28 cellular contexts compared by ENCODE assay signal in the genomic region with DNA sequence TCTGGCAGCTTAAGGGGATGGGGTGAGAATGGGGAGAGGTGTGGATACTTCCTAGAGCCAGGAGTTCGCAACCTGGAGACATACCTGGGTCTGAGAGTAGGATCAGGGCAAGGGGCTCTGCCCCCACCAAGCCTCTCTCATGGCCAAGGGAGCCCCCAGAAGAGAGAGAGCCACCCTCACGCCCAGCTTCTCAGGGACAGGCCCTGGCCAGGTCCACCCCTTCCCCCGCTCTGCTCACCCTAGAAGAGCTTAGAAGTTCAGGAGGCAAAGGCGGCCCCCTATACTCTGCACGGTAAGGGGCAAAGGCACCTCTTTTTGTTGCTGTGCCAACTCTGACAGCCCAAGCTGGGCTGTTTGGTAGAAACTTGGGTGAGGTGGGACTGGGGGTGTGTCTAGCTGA.
"Had no signal": no experiment of that assay in that cellular context is flagged by ENCODE, and none has a peak within 500 bp of the region (broad histone marks: within the 10 kb centered on the region; RNA-seq: fewer than 3 reads in every experiment).

No MANE protein-coding gene starts in this region.

- H3K27ac Mint-ChIP-seq: immature natural killer cell; natural killer cell; nephron progenitor cell; neural progenitor cell; stimulated activated effector memory CD8-positive, alpha-beta T cell treated with anti-CD3 and anti-CD28 coated beads, Interleukin-12 subunit alpha, Interleukin-12 subunit beta, amount 100 ng/mL, for 72 hours; stimulated activated naive CD8-positive, alpha-beta T cell treated with anti-CD3 and anti-CD28 coated beads, Interleukin-15, Interleukin-2, amounts not matched to agents 100 ng/mL and 50 ng/mL, for 24 hours; type B pancreatic cell had no signal

- H3K9ac ChIP-seq: neural progenitor cell had no signal

- H3K36me3 Mint-ChIP-seq: natural killer cell, neural progenitor cell, type B pancreatic cell had no signal

- H3K4me3 Mint-ChIP-seq: immature natural killer cell; natural killer cell; nephron progenitor cell; neural progenitor cell; stimulated activated naive CD8-positive, alpha-beta T cell treated with anti-CD3 and anti-CD28 coated beads, Interleukin-15, Interleukin-2, amounts not matched to agents 100 ng/mL and 50 ng/mL, for 24 hours; type B pancreatic cell had no signal

- H3K4me3 ChIP-seq: left lung, lower lobe of right lung, neural progenitor cell, ovary, prostate gland, skin epidermis, suprapubic skin, thoracic aorta, tibial artery, uterus had no signal

- H3K9me3 ChIP-seq: left lung, lower lobe of right lung, ovary, prostate gland, suprapubic skin, thoracic aorta, tibial artery, uterus had no signal

- H3K27ac ChIP-seq: left lung, lower lobe of right lung, neural progenitor cell, ovary, prostate gland, skin epidermis, suprapubic skin, thoracic aorta, tibial artery, uterus had no signal

- DNase-seq: hypothalamus; immature natural killer cell; kidney; left colon; left lung; lower lobe of right lung; mammary epithelial cell; mesenchymal stem cell; natural killer cell; nephron progenitor cell; ovary; retina; right cardiac atrium; stimulated activated CD4-positive, alpha-beta T cell treated with anti-CD3 and anti-CD28 coated beads, Interleukin-12 subunit alpha, Interleukin-12 subunit beta, amount 100 ng/mL, for 4 hours; stimulated activated CD4-positive, alpha-beta T cell treated with anti-CD3 and anti-CD28 coated beads, Interleukin-15, amount 100 ng/mL, for 24 hours; stimulated activated CD4-positive, alpha-beta T cell treated with anti-CD3 and anti-CD28 coated beads, Interleukin-4, amount 100 ng/mL, for 24 hours; stimulated activated naive CD4-positive, alpha-beta T cell; tibial artery; uterus had no signal

- H3K27me3 ChIP-seq: neural progenitor cell, ovary, suprapubic skin had no signal

- ATAC-seq: left colon; left lung; lower lobe of right lung; right cardiac atrium; sciatic nerve; stimulated activated effector memory CD8-positive, alpha-beta T cell treated with anti-CD3 and anti-CD28 coated beads, Interleukin-12 subunit alpha, Interleukin-12 subunit beta, amount 100 ng/mL, for 72 hours had no signal

- H2AFZ ChIP-seq: neural progenitor cell had no signal

- H3K4me2 ChIP-seq: neural progenitor cell had no signal

- H3K4me1 ChIP-seq: neural progenitor cell, prostate gland, uterus had no signal

- H3K36me3 ChIP-seq: left lung, lower lobe of right lung, neural progenitor cell, ovary, prostate gland, suprapubic skin, thoracic aorta, tibial artery, uterus had no signal

- H3K9me3 Mint-ChIP-seq: immature natural killer cell; natural killer cell; nephron progenitor cell; neural progenitor cell; stimulated activated effector memory CD8-positive, alpha-beta T cell treated with anti-CD3 and anti-CD28 coated beads, Interleukin-12 subunit alpha, Interleukin-12 subunit beta, amount 100 ng/mL, for 72 hours; stimulated activated naive CD8-positive, alpha-beta T cell treated with anti-CD3 and anti-CD28 coated beads, Interleukin-15, Interleukin-2, amounts not matched to agents 100 ng/mL and 50 ng/mL, for 24 hours had no signal
